8 cellular contexts compared by ENCODE assay signal in the genomic region with DNA sequence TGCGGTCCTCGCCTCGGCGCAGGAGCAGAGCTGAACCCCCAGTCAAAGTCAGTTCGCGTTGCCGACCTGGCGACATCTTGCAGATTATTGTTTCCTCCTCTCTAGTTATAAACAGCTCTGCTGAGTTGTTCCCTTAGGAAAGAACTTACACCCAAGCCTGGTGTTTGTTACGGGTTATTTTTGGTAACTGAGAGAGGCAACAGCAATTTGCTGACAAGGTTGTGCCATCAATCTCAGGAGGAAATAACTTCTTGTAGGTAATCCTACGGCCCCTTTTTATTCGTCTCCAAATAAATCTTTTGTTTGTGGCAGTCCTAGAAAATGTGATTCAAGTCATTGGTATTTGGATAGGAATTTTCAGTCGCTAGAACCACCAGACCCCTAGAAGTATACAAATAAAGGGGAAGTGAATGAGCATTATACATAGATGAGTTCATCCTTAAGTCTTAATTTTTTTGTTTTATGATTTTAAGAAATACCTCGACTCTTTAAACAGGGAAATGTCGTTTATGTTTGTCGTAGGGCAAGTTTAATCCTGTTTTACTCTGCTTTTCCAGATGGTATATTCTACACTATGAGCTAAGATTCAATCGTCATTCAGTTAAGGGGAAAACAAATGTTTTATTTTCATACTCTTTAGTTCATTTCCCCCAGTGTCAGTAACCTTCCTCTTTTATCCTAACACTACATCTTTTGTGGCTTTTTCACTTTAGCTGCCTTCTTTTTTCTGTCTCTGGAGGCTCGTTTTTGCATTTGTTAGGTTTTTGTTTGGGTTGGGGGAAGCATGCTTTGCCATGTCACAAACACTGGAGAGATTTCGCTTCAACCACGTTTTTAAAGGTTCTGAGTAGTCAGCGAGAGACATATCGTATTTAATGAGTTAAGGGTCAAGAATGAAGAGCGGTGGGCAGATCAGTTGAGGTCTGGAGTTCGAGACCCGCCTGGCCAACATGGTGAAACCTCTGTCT. TPM values are rescaled to one million over a fixed set of nuclear protein-coding genes. Genes with fewer than 3 reads are reported as not detected.
DNase-seq lines count a peak whose midpoint lies in the region; ATAC-seq, FAIRE-seq and TF ChIP-seq lines count a peak whose summit lies in the region.

No MANE protein-coding gene starts in this region.

- DNase-seq in SIG-M5 treated with dmso at 0.1 percent for 504 hours (lab: John Stamatoyannopoulos, UW; ENCODE audit: unreplicated experiment) (peak; percentile 37), SIG-M5 (lab: John Stamatoyannopoulos, UW) (no peak), NAMALWA (ENCODE audit: low spot score) (peak; percentile 65), astrocyte (ENCODE audit: low read depth) (peak; percentile 62), immature natural killer cell (no peak), HPDE6-E6E7 (ENCODE audit: extremely low spot score) (no peak), cerebellar nuclear complex (lab: John Stamatoyannopoulos, UW) (no peak)

- peak overlapping the region; percentile 97 for H3K4me2 ChIP-seq in astrocyte (ENCODE audit: low read length)

- peaks cover 3% of the 10 kb centered on the region for H3K36me3 ChIP-seq in astrocyte (ENCODE audit: insufficient read depth, low read length)

- FAIRE-seq in astrocyte (lab: Jason Lieb, UNC), result peak; percentile 5

- H3K27ac Mint-ChIP-seq in astrocyte (ENCODE audit: unreplicated experiment) (peak overlapping the region; percentile 7), immature natural killer cell (peak overlapping the region; percentile 7 to 76 (median 62))
- H3K27ac Mint-ChIP-seq in stimulated activated memory B cell treated with anti-CD40 and anti-IgM and Interleukin-4, amounts not matched to agents 10 μg/mL and 1 μg/mL and 100 μg/mL, for 72 hours, result peak overlapping the region; percentile 95

- H3K9me3 ChIP-seq in astrocyte (ENCODE audit: insufficient read depth, low read depth, low read length), result no peaks in the 10 kb centered on the region

- no peaks in the 10 kb centered on the region for H3K36me3 Mint-ChIP-seq in astrocyte (ENCODE audit: low read depth, unreplicated experiment)
- peaks cover 4 to 12% (median 6%) of the 10 kb centered on the region in 3 donors for H3K36me3 Mint-ChIP-seq in immature natural killer cell
- peaks cover 11% of the 10 kb centered on the region for H3K36me3 Mint-ChIP-seq in stimulated activated memory B cell treated with anti-CD40 and anti-IgM and Interleukin-4, amounts not matched to agents 10 μg/mL and 1 μg/mL and 100 μg/mL, for 72 hours

- no peaks in the 10 kb centered on the region for H3K9me3 Mint-ChIP-seq in astrocyte (ENCODE audit: unreplicated experiment)
- no peaks in the 10 kb centered on the region for H3K9me3 Mint-ChIP-seq in immature natural killer cell
- H3K9me3 Mint-ChIP-seq in stimulated activated memory B cell treated with anti-CD40 and anti-IgM and Interleukin-4, amounts not matched to agents 10 μg/mL and 1 μg/mL and 100 μg/mL, for 72 hours, result no peaks in the 10 kb centered on the region

- H3K27me3 Mint-ChIP-seq in astrocyte (ENCODE audit: low read depth, unreplicated experiment) (peaks cover 6% of the 10 kb centered on the region), immature natural killer cell (ENCODE audit: low read depth in 3 of 3) (peaks cover 0 to 8% (median 2%) of the 10 kb centered on the region in 3 donors)
- no peaks in the 10 kb centered on the region for H3K27me3 Mint-ChIP-seq in stimulated activated memory B cell treated with anti-CD40 and anti-IgM and Interleukin-4, amounts not matched to agents 10 μg/mL and 1 μg/mL and 100 μg/mL, for 72 hours

- no peak for ATAC-seq in stimulated activated memory B cell treated with anti-CD40 and anti-IgM and Interleukin-4, amounts not matched to agents 10 μg/mL and 1 μg/mL and 100 μg/mL, for 72 hours

- no peaks in the 10 kb centered on the region for H3K79me2 ChIP-seq in astrocyte (ENCODE audit: insufficient read depth, low read length)

- peaks cover 14% of the 10 kb centered on the region for H3K4me1 ChIP-seq in astrocyte (ENCODE audit: insufficient read depth, low read length)

- peaks cover 2% of the 10 kb centered on the region for H3K4me1 Mint-ChIP-seq in astrocyte (ENCODE audit: low read depth, unreplicated experiment)
- H3K4me1 Mint-ChIP-seq in immature natural killer cell, result peaks cover 16 to 32% of the 10 kb centered on the region in 2 donors
- H3K4me1 Mint-ChIP-seq in stimulated activated memory B cell treated with anti-CD40 and anti-IgM and Interleukin-4, amounts not matched to agents 10 μg/mL and 1 μg/mL and 100 μg/mL, for 72 hours, result peaks cover 35% of the 10 kb centered on the region

- peak overlapping the region; percentile 71 for H3K4me3 Mint-ChIP-seq in astrocyte (ENCODE audit: unreplicated experiment)
- H3K4me3 Mint-ChIP-seq in immature natural killer cell, result peak overlapping the region; percentile 84 to 87 (median 84)
- H3K4me3 Mint-ChIP-seq in stimulated activated memory B cell treated with anti-CD40 and anti-IgM and Interleukin-4, amounts not matched to agents 10 μg/mL and 1 μg/mL and 100 μg/mL, for 72 hours, result peak overlapping the region; percentile 76

- H3K27ac ChIP-seq in astrocyte (ENCODE audit: low read depth, low read length), result peak overlapping the region; percentile 70

- H3K27me3 ChIP-seq in astrocyte (ENCODE audit: insufficient read depth, low read length), result peaks cover 2% of the 10 kb centered on the region

- H4K20me1 ChIP-seq in astrocyte (ENCODE audit: insufficient read depth, low read length), result no peaks in the 10 kb centered on the region

- peak overlapping the region; percentile 75 for H3K4me3 ChIP-seq in astrocyte (ENCODE audit: insufficient read depth, low read depth, low read length)

- peak overlapping the region; percentile 95 for H2AFZ ChIP-seq in astrocyte (ENCODE audit: low read depth, low read length)

- TF ChIP-seq CTCF in astrocyte (IDR thresholded peaks at IDR 0.05; ENCODE audit: insufficient read depth, low read depth, low read length), result no peak

- peak overlapping the region; percentile 87 for H3K9ac ChIP-seq in astrocyte (ENCODE audit: low read length)

RNA-seq across cellular contexts. Expression of gene PM20D2, which starts 1.2 kb away (rescaled TPM):
- total RNA-seq in astrocyte, result 7.7 and 10.4 TPM in 2 replicates
- 10 to 100 TPM in 1 of 3 donors, 1 to 10 TPM in 2; 6.6 to 10.1 (median 7.3) TPM for polyA plus RNA-seq in immature natural killer cell

RNA-seq across cellular contexts. Expression of gene SRSF12, which starts 29.2 kb away (rescaled TPM):
- total RNA-seq in astrocyte, result 7.0 and 9.2 TPM in 2 replicates
- polyA plus RNA-seq in immature natural killer cell, result under 1 TPM in 2 of 3 donors, not detected in 1; 0.22 to 0.45 TPM

Comparison
In these comparisons a context has a peak if more than half of its experiments do, and no peak if none do; other contexts are left out.
1. DNase-seq: peak in SIG-M5 treated with dmso at 0.1 percent for 504 hours (single experiment), NAMALWA (single experiment) and astrocyte (single experiment); none in SIG-M5 (single experiment), immature natural killer cell (0 of 3), HPDE6-E6E7 (single experiment) and cerebellar nuclear complex (0 of 2).
2. H3K27ac Mint-ChIP-seq: peak in every context shown above with its lines; median percentile 95 in stimulated activated memory B cell treated with anti-CD40 and anti-IgM and Interleukin-4, amounts not matched to agents 10 μg/mL and 1 μg/mL and 100 μg/mL, for 72 hours; 62 in immature natural killer cell; 7 in astrocyte.
3. Peak in every context shown above with its lines, with median percentiles within 50 percentile points of each other: H3K4me3 Mint-ChIP-seq.